ENCODE assay signal across 24 cellular contexts in the genomic region with DNA sequence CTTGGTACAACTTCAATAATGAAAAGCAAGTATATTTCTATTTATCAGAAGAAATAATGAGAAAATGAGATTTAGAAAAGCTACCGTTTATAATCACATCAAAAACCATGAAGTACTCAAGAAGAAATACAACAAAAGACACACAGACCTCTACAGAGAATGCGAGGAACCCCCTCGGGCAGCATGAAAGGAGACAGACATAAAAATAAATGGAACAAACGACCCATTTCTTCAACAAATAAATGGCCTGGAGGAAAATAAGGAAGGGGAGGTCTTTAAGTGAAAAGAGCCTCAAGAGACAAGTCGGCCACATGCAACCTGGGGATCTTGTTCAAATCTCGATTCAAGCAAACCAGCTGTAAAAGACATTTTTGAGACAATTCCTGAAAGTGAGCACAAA. TPM values are rescaled to one million over a fixed set of nuclear protein-coding genes. Genes with fewer than 3 reads are reported as not detected.
DNase-seq lines count a peak whose midpoint lies in the region; ATAC-seq, FAIRE-seq and TF ChIP-seq lines count a peak whose summit lies in the region.
"Had no signal": no experiment of that assay in that cellular context is flagged by ENCODE, and none has a peak within 500 bp of the region (broad histone marks: within the 10 kb centered on the region; RNA-seq: fewer than 3 reads in every experiment).

No MANE protein-coding gene starts in this region.

- in situ Hi-C loops in SK-MEL-5 (cut with HindIII; ENCODE audit: low pct_unique_long_range_greater_than_20kb, low sequenced_read_pairs), result no loop called here

- no peak for TF ChIP-seq CTCF in D721Med (IDR thresholded peaks at IDR 0.05; ENCODE audit: insufficient read depth, missing control alignments)

- H3K4me1 Mint-ChIP-seq in T-helper 17 cell, result peaks cover 3% of the 10 kb centered on the region

- DNase-seq in SK-MEL-5 (ENCODE audit: low read depth, low spot score) (peak; percentile 69), T-helper 17 cell (no peak), foreskin melanocyte (peak; percentile 85), hepatic stellate cell (ENCODE audit: low spot score) (no peak), D721Med (ENCODE audit: insufficient read length, low spot score) (no peak), NCI-H748 treated with DMSO at 0.1 percent for 48 hours (lab: John Stamatoyannopoulos, UW) (no peak)
- DNase-seq: C1 segment of cervical spinal cord; Caco-2; CD4-positive, alpha-beta memory T cell; DMS 273 treated with DMSO at 0.1 percent for 48 hours; DMS53; DMS79 treated with DMSO at 0.1 percent for 48 hours; GF-D8; H9 had no signal

- no peak overlapping the region for H3K27ac Mint-ChIP-seq in T-helper 17 cell
- H3K27ac Mint-ChIP-seq: CD4-positive, alpha-beta memory T cell; GM23338 had no signal

- no peaks in the 10 kb centered on the region for H3K9me3 ChIP-seq in T-helper 17 cell (ENCODE audit: control insufficient read depth, low read length, poor library complexity, severe bottlenecking)
- H3K9me3 ChIP-seq: Caco-2 had no signal

- no peaks in the 10 kb centered on the region for H3K36me3 Mint-ChIP-seq in T-helper 17 cell (ENCODE audit: low read depth)
- H3K36me3 Mint-ChIP-seq: CD4-positive, alpha-beta memory T cell had no signal

- ATAC-seq in T-helper 17 cell, result no peak
- ATAC-seq: HCT116 had no signal

- H3K4me3 Mint-ChIP-seq in T-helper 17 cell, result peak overlapping the region; percentile 13
- H3K4me3 Mint-ChIP-seq: CD4-positive, alpha-beta memory T cell; GM23338; H9 had no signal

- H3K27me3 Mint-ChIP-seq in T-helper 17 cell, result peaks cover 59% of the 10 kb centered on the region

- FAIRE-seq in D721Med (lab: Jason Lieb, UNC), result no peak
- FAIRE-seq: GM12891, GM18507 had no signal

RNA-seq across cellular contexts. Expression of gene CFAP74, which starts 6.0 kb away (rescaled TPM):
- not detected in 2 replicates for total RNA-seq in SK-MEL-5 (2014; rRNA removed; shearing (Covaris generic))
- not detected in 2 replicates for polyA plus RNA-seq in SK-MEL-5 (2015; cell fraction: cytosol; rRNA removed)
- not detected in 2 replicates for polyA plus RNA-seq in SK-MEL-5 (2015; cell fraction: nucleus; rRNA removed)
- total RNA-seq in T-helper 17 cell, result not detected
- total RNA-seq: A172; A673; Caco-2; CD4-positive, alpha-beta memory T cell; Daoy; G401; GM23338; H4 had no signal
- polyA plus RNA-seq: BJ; CD4-positive, alpha-beta memory T cell had no signal

RNA-seq across cellular contexts. Expression of gene GABRD, which starts 21.6 kb away (rescaled TPM):
- total RNA-seq in SK-MEL-5 (2014; rRNA removed; shearing (Covaris generic)), result 0.16 and 0.45 TPM in 2 replicates
- 1.3 and 3.3 TPM in 2 replicates for polyA plus RNA-seq in SK-MEL-5 (2015; cell fraction: cytosol; rRNA removed)
- polyA plus RNA-seq in SK-MEL-5 (2015; cell fraction: nucleus; rRNA removed), result 1.1 and 1.3 TPM in 2 replicates
- under 1 TPM in 1 of 2 donors, not detected in 1; 0.17 TPM for total RNA-seq in T-helper 17 cell
- total RNA-seq: A673; CD4-positive, alpha-beta memory T cell; Daoy had no signal
- polyA plus RNA-seq: BJ; CD4-positive, alpha-beta memory T cell had no signal

RNA-seq across cellular contexts. Expression of gene PRKCZ, which starts 52.6 kb away (rescaled TPM):
- total RNA-seq in SK-MEL-5 (2014; rRNA removed; shearing (Covaris generic)), result 19.8 and 25.0 TPM in 2 replicates
- polyA plus RNA-seq in SK-MEL-5 (2015; cell fraction: cytosol; rRNA removed), result 26.2 and 27.4 TPM in 2 replicates
- polyA plus RNA-seq in SK-MEL-5 (2015; cell fraction: nucleus; rRNA removed), result 30.5 and 33.5 TPM in 2 replicates
- total RNA-seq in T-helper 17 cell, result 10 to 100 TPM; 26.0 to 33.5 TPM

Comparison
In these comparisons a context has a peak if more than half of its experiments do, and no peak if none do; other contexts are left out.
1. DNase-seq: peak in SK-MEL-5 (single experiment) and foreskin melanocyte (single experiment); none in T-helper 17 cell (0 of 3), hepatic stellate cell (single experiment), D721Med (single experiment) and NCI-H748 treated with DMSO at 0.1 percent for 48 hours (single experiment).